ENCODE assay signal across 8 cellular contexts in genomic region chr9:127568971-127569818, GRCh38. TPM values are rescaled to one million over a fixed set of nuclear protein-coding genes. Genes with fewer than 3 reads are reported as not detected.
DNase-seq lines count a peak whose midpoint lies in the region; ATAC-seq, FAIRE-seq and TF ChIP-seq lines count a peak whose summit lies in the region.

No MANE protein-coding gene starts in this region.

- no peaks in the 10 kb centered on the region for H3K36me3 Mint-ChIP-seq in activated naive CD8-positive, alpha-beta T cell treated with anti-CD3 and anti-CD28 coated beads for 36 hours

- H3K27ac ChIP-seq in pancreas (peak overlapping the region; percentile 87 to 97 (median 92)), tibial artery (peak overlapping the region; percentile 98 to 99)

- H3K9me3 Mint-ChIP-seq in activated naive CD8-positive, alpha-beta T cell treated with anti-CD3 and anti-CD28 coated beads for 36 hours = no peaks in the 10 kb centered on the region

- H3K27me3 ChIP-seq in MG63 (no peaks in the 10 kb centered on the region), pancreas (no peaks in the 10 kb centered on the region), tibial artery (no peaks in the 10 kb centered on the region)

- peaks cover 25% of the 10 kb centered on the region for H3K4me1 Mint-ChIP-seq in activated naive CD8-positive, alpha-beta T cell treated with anti-CD3 and anti-CD28 coated beads for 36 hours

- intact Hi-C loops in head of caudate nucleus (cut with DNase I) = no loop called here
- intact Hi-C loops in pancreas (cut with DNase I) = no loop called here
- intact Hi-C loops in tibial artery (cut with DNase I; ENCODE audit: low total_unique reads) = no loop called here

- ATAC-seq in pancreas = peak; percentile 77 to 86 (median 79)

- H3K4me1 ChIP-seq in pancreas (peaks cover 31 to 41% (median 34%) of the 10 kb centered on the region in 3 donors), tibial artery (peaks cover 8 to 67% (median 54%) of the 10 kb centered on the region in 4 donors)

- DNase-seq in NCI-H1436 (lab: John Stamatoyannopoulos, UW) (peak; percentile 87), NCI-H1436 treated with DMSO at 0.1 percent for 48 hours (lab: John Stamatoyannopoulos, UW) (no peak), MG63 (peak; percentile 77), SW 1271 (lab: John Stamatoyannopoulos, UW) (peak; percentile 69 to 75), head of caudate nucleus (peak in 37 of 42 donors; percentile 31 to 83 (median 60)), pancreas (peak; percentile 87 to 94 (median 90)), tibial artery (peak; percentile 81 to 93)
- DNase-seq in activated naive CD8-positive, alpha-beta T cell treated with anti-CD3 and anti-CD28 coated beads for 36 hours = peak; percentile 85

- H3K36me3 ChIP-seq in MG63 (peaks cover 24% of the 10 kb centered on the region), pancreas (no peaks in the 10 kb centered on the region), tibial artery (peaks cover 0 to 12% (median 0%) of the 10 kb centered on the region in 3 donors)

- H3K27me3 Mint-ChIP-seq in activated naive CD8-positive, alpha-beta T cell treated with anti-CD3 and anti-CD28 coated beads for 36 hours = no peaks in the 10 kb centered on the region

- H3K4me3 ChIP-seq in MG63 (peak overlapping the region; percentile 72), pancreas (peak overlapping the region; percentile 92 to 99 (median 96)), tibial artery (peak overlapping the region; percentile 89 to 95)

- peak overlapping the region; percentile 82 for H3K4me3 Mint-ChIP-seq in activated naive CD8-positive, alpha-beta T cell treated with anti-CD3 and anti-CD28 coated beads for 36 hours

- no peak for FAIRE-seq in pancreas (lab: Jason Lieb, UNC)

- no peak for TF ChIP-seq CTCF in pancreas (IDR thresholded peaks at IDR 0.05)
- no peak for TF ChIP-seq CTCF in tibial artery (IDR thresholded peaks at IDR 0.05)

- H3K27ac Mint-ChIP-seq in activated naive CD8-positive, alpha-beta T cell treated with anti-CD3 and anti-CD28 coated beads for 36 hours = peak overlapping the region; percentile 36

- H3K9me3 ChIP-seq in MG63 = no peaks in the 10 kb centered on the region
- H3K9me3 ChIP-seq in pancreas = no peaks in the 10 kb centered on the region
- no peaks in the 10 kb centered on the region for H3K9me3 ChIP-seq in tibial artery

- 1 to 2% methylated on average over 31 to 75 of the region's 76 CpGs for WGBS in pancreas, 2 donors

RNA-seq across cellular contexts. Expression of gene STXBP1, which starts 42.9 kb away (rescaled TPM):
- total RNA-seq in MG63 (2014; rRNA removed; shearing (Covaris generic); ENCODE audit: low replicate concordance) = 0.36 and 87.7 TPM in 2 replicates
- 10 to 100 TPM; 18.8 to 19.9 TPM for total RNA-seq in activated naive CD8-positive, alpha-beta T cell treated with anti-CD3 and anti-CD28 coated beads for 36 hours
- total RNA-seq in pancreas = 10 to 100 TPM; 14.3 to 33.0 (median 22.0) TPM
- polyA plus RNA-seq in pancreas = 10 to 100 TPM; 17.6 to 46.4 TPM
